Comparison of ENCODE assay signal across 10 cellular contexts in the genomic region with DNA sequence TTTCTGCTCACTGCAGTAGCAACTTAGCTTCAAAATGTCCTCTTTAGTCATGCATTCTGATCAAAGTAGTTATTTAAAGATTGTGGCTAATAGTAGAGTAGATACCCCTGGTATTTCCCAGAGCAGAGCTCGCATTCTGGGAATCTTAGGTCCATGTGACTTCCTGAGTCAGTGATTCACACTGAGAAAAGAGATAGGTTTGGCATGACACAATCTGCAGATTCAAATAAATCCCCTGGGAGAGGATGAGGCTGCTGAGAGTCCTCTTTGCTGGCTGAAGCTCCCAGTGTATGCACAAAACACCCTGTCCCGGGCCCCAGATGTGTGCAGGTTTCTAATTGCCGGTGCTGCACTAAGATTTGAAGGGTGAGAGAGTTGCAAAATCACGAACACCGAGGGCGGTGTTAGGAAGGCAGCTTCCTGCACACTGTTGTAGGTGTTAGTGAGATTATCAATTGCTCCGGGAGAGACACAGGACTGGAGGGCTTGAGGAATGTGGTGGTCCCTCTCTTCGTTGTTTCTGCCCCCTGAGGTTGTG.
DNase-seq lines count a peak whose midpoint lies in the region; ATAC-seq and TF ChIP-seq lines count a peak whose summit lies in the region.
"Had no signal": no experiment of that assay in that cellular context is flagged by ENCODE, and none has a peak within 500 bp of the region (broad histone marks: within the 10 kb centered on the region; RNA-seq: fewer than 3 reads in every experiment).

No MANE protein-coding gene starts in this region.

- no peaks in the 10 kb centered on the region for H3K27me3 Mint-ChIP-seq in osteocyte (ENCODE audit: unreplicated experiment)

- no peak for TF ChIP-seq CTCF in osteocyte (IDR thresholded peaks at IDR 0.05)

- H3K9me3 Mint-ChIP-seq in osteocyte (ENCODE audit: unreplicated experiment) = peaks cover 10% of the 10 kb centered on the region
- H3K9me3 Mint-ChIP-seq: stimulated activated naive CD8-positive, alpha-beta T cell treated with anti-CD3 and anti-CD28 coated beads, Interleukin-15, Interleukin-2, amounts not matched to agents 100 ng/mL and 50 ng/mL, for 24 hours had no signal

- ATAC-seq in GM19351 (IDR thresholded peaks at IDR 0.05; ENCODE audit: unreplicated experiment) (peak; percentile 73), HG02885 (IDR thresholded peaks at IDR 0.05; ENCODE audit: poor library complexity, unreplicated experiment) (peak; percentile 76)

- no peak overlapping the region for H3K4me3 Mint-ChIP-seq in osteocyte (ENCODE audit: unreplicated experiment)
- H3K4me3 Mint-ChIP-seq: stimulated activated naive CD8-positive, alpha-beta T cell treated with anti-CD3 and anti-CD28 coated beads, Interleukin-15, Interleukin-2, amounts not matched to agents 100 ng/mL and 50 ng/mL, for 24 hours had no signal

- H3K27ac ChIP-seq in angular gyrus (ENCODE audit: low read depth, low read length) = peak overlapping the region; percentile 33
- H3K27ac ChIP-seq: parathyroid adenoma had no signal

- peak overlapping the region; percentile 26 for H3K4me3 ChIP-seq in skeletal muscle cell (ENCODE audit: low read depth, low read length)

- no peaks in the 10 kb centered on the region for H3K36me3 Mint-ChIP-seq in osteocyte (ENCODE audit: unreplicated experiment)

- no peak overlapping the region for H3K27ac Mint-ChIP-seq in osteocyte (ENCODE audit: unreplicated experiment)
- H3K27ac Mint-ChIP-seq: stimulated activated naive CD8-positive, alpha-beta T cell treated with anti-CD3 and anti-CD28 coated beads, Interleukin-15, Interleukin-2, amounts not matched to agents 100 ng/mL and 50 ng/mL, for 24 hours had no signal

- H3K4me1 Mint-ChIP-seq in osteocyte (ENCODE audit: unreplicated experiment) = no peaks in the 10 kb centered on the region

- DNase-seq in skeletal muscle cell (ENCODE audit: low read depth) (peak; percentile 50), NCI-H226 (no peak), osteocyte (ENCODE audit: extremely low spot score, unreplicated experiment) (no peak), 8988T (no peak)
- DNase-seq: NCI-H748 treated with DMSO at 0.1 percent for 48 hours had no signal
